19 cellular contexts compared by ENCODE assay signal in genomic region chr5:116507941-116508655, GRCh38.
DNase-seq lines count a peak whose midpoint lies in the region; ATAC-seq and TF ChIP-seq lines count a peak whose summit lies in the region.
"Had no signal": no experiment of that assay in that cellular context is flagged by ENCODE, and none has a peak within 500 bp of the region (broad histone marks: within the 10 kb centered on the region; RNA-seq: fewer than 3 reads in every experiment).

No MANE protein-coding gene starts in this region.

- no peaks in the 10 kb centered on the region for H3K23me2 ChIP-seq in H9 (ENCODE audit: insufficient read length, low read depth, low read length, poor library complexity, severe bottlenecking)

- peaks cover 65 to 76% of the 10 kb centered on the region in 2 experiments for H3K4me1 Mint-ChIP-seq in H9
- H3K4me1 Mint-ChIP-seq in glutamatergic neuron (ENCODE audit: low read depth, unreplicated experiment): peaks cover 59% of the 10 kb centered on the region
- H3K4me1 Mint-ChIP-seq in stimulated activated naive CD8-positive, alpha-beta T cell treated with anti-CD3 and anti-CD28 coated beads, Interleukin-15, amount 100 ng/mL, for 72 hours: no peaks in the 10 kb centered on the region
- H3K4me1 Mint-ChIP-seq: CD4-positive, CD25-positive, alpha-beta regulatory T cell had no signal

- H3K36me3 Mint-ChIP-seq in H9 (ENCODE audit: insufficient read depth in 1 of 3, low read depth in 3 of 3) (peaks cover 17 to 30% (median 26%) of the 10 kb centered on the region in 3 experiments; a peak in 6 of 7 replicates), glutamatergic neuron (ENCODE audit: unreplicated experiment) (no peaks in the 10 kb centered on the region)
- H3K36me3 Mint-ChIP-seq: CD4-positive, CD25-positive, alpha-beta regulatory T cell had no signal

- H3K79me2 ChIP-seq in H9 (ENCODE audit: insufficient read depth, low read length): peaks cover 89% of the 10 kb centered on the region

- H2BK120ac ChIP-seq in H9 (ENCODE audit: low read depth, low read length, poor library complexity, severe bottlenecking): no peak overlapping the region

- no peak overlapping the region for H3K4ac ChIP-seq in H9 (ENCODE audit: low read depth, low read length)

- H3K23ac ChIP-seq in H9 (ENCODE audit: insufficient read length, low read depth, low read length): no peak overlapping the region

- peaks cover 3% of the 10 kb centered on the region for H3K79me1 ChIP-seq in H9 (ENCODE audit: insufficient read depth, low read depth, low read length, poor library complexity, severe bottlenecking)

- H2AK5ac ChIP-seq in H9 (ENCODE audit: insufficient read length, low read length): no peak overlapping the region

- no peaks in the 10 kb centered on the region for H3K27me3 ChIP-seq in H9 (ENCODE audit: insufficient read depth, low read length)
- H3K27me3 ChIP-seq: Peyer's patch had no signal

- H3K27ac Mint-ChIP-seq in H9 (peak overlapping the region; percentile 34 to 85 (median 41); a peak in 3 of 7 replicates), glutamatergic neuron (ENCODE audit: unreplicated experiment) (peak overlapping the region; percentile 82)
- H3K27ac Mint-ChIP-seq in stimulated activated naive CD8-positive, alpha-beta T cell treated with anti-CD3 and anti-CD28 coated beads, Interleukin-15, amount 100 ng/mL, for 72 hours: no peak overlapping the region
- H3K27ac Mint-ChIP-seq: CD4-positive, CD25-positive, alpha-beta regulatory T cell; HFFc6 had no signal

- no peaks in the 10 kb centered on the region for H3K9me3 Mint-ChIP-seq in H9
- H3K9me3 Mint-ChIP-seq in glutamatergic neuron (ENCODE audit: unreplicated experiment): peaks cover 11% of the 10 kb centered on the region
- no peaks in the 10 kb centered on the region for H3K9me3 Mint-ChIP-seq in stimulated activated naive CD8-positive, alpha-beta T cell treated with anti-CD3 and anti-CD28 coated beads, Interleukin-15, amount 100 ng/mL, for 72 hours
- H3K9me3 Mint-ChIP-seq: HFFc6 had no signal

- no peak overlapping the region for H4K91ac ChIP-seq in H9 (ENCODE audit: insufficient read length, low read depth, low read length)

- H3K4me3 Mint-ChIP-seq in H9: no peak overlapping the region
- H3K4me3 Mint-ChIP-seq in glutamatergic neuron (ENCODE audit: unreplicated experiment): peak overlapping the region; percentile 61
- no peak overlapping the region for H3K4me3 Mint-ChIP-seq in stimulated activated naive CD8-positive, alpha-beta T cell treated with anti-CD3 and anti-CD28 coated beads, Interleukin-15, amount 100 ng/mL, for 72 hours
- H3K4me3 Mint-ChIP-seq: CD4-positive, CD25-positive, alpha-beta regulatory T cell; HFFc6 had no signal

- no peak overlapping the region for H3K9ac ChIP-seq in H9 (ENCODE audit: extremely low read depth, insufficient read length, low read length)

- no peak for DNase-seq in H9
- peak; percentile 15 for DNase-seq in amniotic epithelial cell (ENCODE audit: low read depth)
- DNase-seq in glutamatergic neuron: no peak
- DNase-seq in renal cortical epithelial cell (ENCODE audit: low read depth): peak; percentile 56
- DNase-seq in NCI-H1048 (lab: John Stamatoyannopoulos, UW): no peak
- no peak for DNase-seq in posterior cingulate gyrus
- no peak for DNase-seq in stimulated activated naive CD8-positive, alpha-beta T cell treated with anti-CD3 and anti-CD28 coated beads, Interleukin-15, amount 100 ng/mL, for 72 hours
- DNase-seq: AML-193; CD4-positive, CD25-positive, alpha-beta regulatory T cell; DMS79; HFFc6; NCI-H146; NCI-H2081 treated with DMSO at 0.1 percent for 48 hours; NCI-H226; NCI-H774; Peyer's patch; SHP77 had no signal

- intact Hi-C loops in posterior cingulate gyrus (cut with DNase I): no loop called here

- H4K5ac ChIP-seq in H9 (ENCODE audit: insufficient read length, low read depth, low read length): no peak overlapping the region

- no peak overlapping the region for H3K27ac ChIP-seq in H9 (ENCODE audit: insufficient read length, low read depth, low read length)
- H3K27ac ChIP-seq: Peyer's patch had no signal

- no peak for ATAC-seq in GM21367 (IDR thresholded peaks at IDR 0.05; ENCODE audit: unreplicated experiment)
- no peak for ATAC-seq in stimulated activated naive CD8-positive, alpha-beta T cell treated with anti-CD3 and anti-CD28 coated beads, Interleukin-15, amount 100 ng/mL, for 72 hours
- ATAC-seq: K562 had no signal

- no peak overlapping the region for H2BK20ac ChIP-seq in H9 (ENCODE audit: low read depth, low read length, poor library complexity, severe bottlenecking)

- no peak overlapping the region for H2BK15ac ChIP-seq in H9 (ENCODE audit: low read depth, low read length)

- no peak overlapping the region for H2AFZ ChIP-seq in H9 (ENCODE audit: low read length)

- H3K9me3 ChIP-seq in H9 (ENCODE audit: control insufficient read depth, low read depth, low read length): no peaks in the 10 kb centered on the region
- H3K9me3 ChIP-seq: Peyer's patch had no signal

- H4K20me1 ChIP-seq in H9 (ENCODE audit: control insufficient read depth, insufficient read depth, insufficient read length): peaks cover 2% of the 10 kb centered on the region

- no peak overlapping the region for H2BK12ac ChIP-seq in H9 (ENCODE audit: insufficient read length, low read depth, low read length)

- no peak overlapping the region for H4K8ac ChIP-seq in H9 (replicated peaks; ENCODE audit: insufficient read length, low read depth, low read length)

- H3K56ac ChIP-seq in H9 (ENCODE audit: insufficient read length, low read depth, low read length): no peak overlapping the region

- no peak overlapping the region for H3K18ac ChIP-seq in H9 (ENCODE audit: insufficient read length, low read depth, low read length)

- no peak overlapping the region for H2BK5ac ChIP-seq in H9 (ENCODE audit: insufficient read length, low read length)

- no peak overlapping the region for H3T11ph ChIP-seq in H9 (ENCODE audit: low read length)

- TF ChIP-seq CTCF in H9 (conservative IDR thresholded peaks at IDR 0.05) (no peak), glutamatergic neuron (IDR thresholded peaks at IDR 0.05; ENCODE audit: partially characterized antibody, unreplicated experiment) (no peak)

- H3K14ac ChIP-seq in H9 (ENCODE audit: insufficient read depth, low read length): no peak overlapping the region

- H3K27me3 Mint-ChIP-seq in H9 (ENCODE audit: low read depth) (no peaks in the 10 kb centered on the region), glutamatergic neuron (ENCODE audit: unreplicated experiment) (peaks cover 6% of the 10 kb centered on the region)
- H3K27me3 Mint-ChIP-seq in stimulated activated naive CD8-positive, alpha-beta T cell treated with anti-CD3 and anti-CD28 coated beads, Interleukin-15, amount 100 ng/mL, for 72 hours: no peaks in the 10 kb centered on the region
- H3K27me3 Mint-ChIP-seq: CD4-positive, CD25-positive, alpha-beta regulatory T cell had no signal

- no CpG with 5 or more reads among the region's 10 CpGs for WGBS in H9 (ENCODE audit: extremely low coverage, insufficient read length, low lambda C conversion rate)

- no peak overlapping the region for H3K4me2 ChIP-seq in H9 (ENCODE audit: insufficient read depth, insufficient read length, low read length)

- peaks cover 21% of the 10 kb centered on the region for H3K4me1 ChIP-seq in H9 (ENCODE audit: insufficient read depth, low read length)

Comparison
In these comparisons a context has a peak if more than half of its experiments do, and no peak if none do; other contexts are left out.
1. DNase-seq: peak in amniotic epithelial cell (single experiment) and renal cortical epithelial cell (single experiment); none in H9 (single experiment), glutamatergic neuron (single experiment), NCI-H1048 (single experiment), posterior cingulate gyrus (0 of 10) and stimulated activated naive CD8-positive, alpha-beta T cell treated with anti-CD3 and anti-CD28 coated beads, Interleukin-15, amount 100 ng/mL, for 72 hours (0 of 2).
2. H3K27ac Mint-ChIP-seq: peak in H9 (3 of 3) and glutamatergic neuron (single experiment); none in stimulated activated naive CD8-positive, alpha-beta T cell treated with anti-CD3 and anti-CD28 coated beads, Interleukin-15, amount 100 ng/mL, for 72 hours (0 of 2).